In the genomic region with DNA sequence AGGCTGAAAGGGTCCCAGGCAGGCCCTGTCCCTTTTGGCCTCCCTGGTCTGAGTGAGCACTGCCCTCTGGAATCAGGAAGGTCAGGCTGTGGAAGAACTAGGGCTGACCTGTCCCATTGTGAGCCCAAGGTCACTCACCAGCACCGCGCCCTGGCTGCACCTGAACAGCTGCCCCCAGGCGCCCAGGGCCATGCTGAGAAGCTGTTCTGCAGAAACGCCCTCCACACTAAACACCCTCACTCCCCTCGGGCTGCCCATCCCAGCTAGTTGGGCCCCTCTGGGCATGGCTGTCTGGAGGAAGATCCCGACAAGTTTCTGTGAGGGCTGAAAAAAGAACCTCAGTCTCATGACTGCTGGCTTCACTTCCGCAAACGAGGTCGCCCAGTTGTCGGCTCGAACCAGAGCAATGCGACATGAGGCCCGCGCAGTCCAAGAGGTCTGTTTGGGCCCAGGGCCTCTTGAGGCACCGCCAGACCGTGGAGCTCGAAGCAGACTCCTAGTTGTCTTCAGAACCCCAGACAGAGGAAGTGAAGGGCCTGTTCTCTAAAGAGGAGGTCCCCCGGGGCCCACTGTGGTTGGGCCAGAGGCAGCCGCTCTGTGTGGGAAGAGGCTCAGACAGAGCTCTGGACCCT, we compare ENCODE assay signal across 10 cellular contexts.
DNase-seq lines count a peak whose midpoint lies in the region; ATAC-seq and TF ChIP-seq lines count a peak whose summit lies in the region.
"Had no signal": no experiment of that assay in that cellular context is flagged by ENCODE, and none has a peak within 500 bp of the region (broad histone marks: within the 10 kb centered on the region; RNA-seq: fewer than 3 reads in every experiment).

No MANE protein-coding gene starts in this region.

- no peak overlapping the region for H3K27ac Mint-ChIP-seq in CD4-positive, alpha-beta memory T cell

- intact Hi-C loops in posterior vena cava (cut with DNase I) = no loop called here
- intact Hi-C loops in CD4-positive, alpha-beta memory T cell (cut with micrococcal nuclease) = no loop called here

- TF ChIP-seq CTCF in coronary artery (IDR thresholded peaks at IDR 0.05) = no peak

- POLR2A ChIA-PET in CD4-positive, alpha-beta memory T cell (lab: Charles Lee; ENCODE audit: partially characterized antibody) = no interaction called here

- H3K4me3 Mint-ChIP-seq in CD4-positive, alpha-beta memory T cell = no peak overlapping the region
- H3K4me3 Mint-ChIP-seq: neural crest cell had no signal

- no peaks in the 10 kb centered on the region for H3K9me3 Mint-ChIP-seq in CD4-positive, alpha-beta memory T cell
- H3K9me3 Mint-ChIP-seq: neural crest cell had no signal

- DNase-seq in posterior vena cava (ENCODE audit: low spot score) (peak; percentile 71), coronary artery (ENCODE audit: low spot score) (no peak), DMS114 treated with DMSO at 0.1 percent for 48 hours (lab: John Stamatoyannopoulos, UW; ENCODE audit: unreplicated experiment) (no peak)
- DNase-seq in activated CD4-positive, alpha-beta T cell treated with anti-CD3 and anti-CD28 coated beads, Interleukin-2, amount 50 U/mL, for 4 hours = no peak
- DNase-seq in CD4-positive, alpha-beta memory T cell = no peak

- H3K4me3 ChIP-seq in coronary artery = no peak overlapping the region
- no peak overlapping the region for H3K4me3 ChIP-seq in CD4-positive, alpha-beta memory T cell (ENCODE audit: low read length in 2 of 2)

- H3K27me3 ChIP-seq in CD4-positive, alpha-beta memory T cell (ENCODE audit: insufficient read depth, low read length) = no peaks in the 10 kb centered on the region

- H3K4me1 ChIP-seq in CD4-positive, alpha-beta memory T cell (ENCODE audit: insufficient read depth, low read length) = peaks cover 5% of the 10 kb centered on the region

- ATAC-seq in GM18868 (IDR thresholded peaks at IDR 0.05; ENCODE audit: unreplicated experiment) (peak; percentile 89), GM21786 (IDR thresholded peaks at IDR 0.05; ENCODE audit: unreplicated experiment) (peak; percentile 91), HG03571 (IDR thresholded peaks at IDR 0.05; ENCODE audit: unreplicated experiment) (peak; percentile 96)
- ATAC-seq: HCT116 had no signal

- H3K4me1 Mint-ChIP-seq in CD4-positive, alpha-beta memory T cell = peaks cover 6 to 15% (median 15%) of the 10 kb centered on the region in 4 donors
- H3K4me1 Mint-ChIP-seq: neural crest cell had no signal

- H3K27ac ChIP-seq in coronary artery = no peak overlapping the region
- H3K27ac ChIP-seq in CD4-positive, alpha-beta memory T cell (ENCODE audit: low read depth, low read length) = no peak overlapping the region

- H3K9me3 ChIP-seq in CD4-positive, alpha-beta memory T cell (ENCODE audit: control insufficient read depth in 1 of 2, low read length in 2 of 2) = no peaks in the 10 kb centered on the region

- H3K36me3 ChIP-seq in CD4-positive, alpha-beta memory T cell (ENCODE audit: insufficient read depth, low read length) = peaks cover 61% of the 10 kb centered on the region

- CTCF ChIA-PET in CD4-positive, alpha-beta memory T cell (lab: Charles Lee; ENCODE audit: partially characterized antibody) = no interaction called here

- no peaks in the 10 kb centered on the region for H3K27me3 Mint-ChIP-seq in CD4-positive, alpha-beta memory T cell

- H3K36me3 Mint-ChIP-seq in CD4-positive, alpha-beta memory T cell = peaks cover 38 to 73% of the 10 kb centered on the region in 2 donors
